ENCODE assay signal across 8 cellular contexts in genomic region chr19:3284759-3285646, GRCh38.
A peak's percentile ranks its signal among the peaks of the same experiment; 100 is the strongest.
DNase-seq lines count a peak whose midpoint lies in the region; FAIRE-seq and TF ChIP-seq lines count a peak whose summit lies in the region.

No MANE protein-coding gene starts in this region.

- peak overlapping the region; percentile 86 for H3K4me3 Mint-ChIP-seq in nephron progenitor cell

- peaks cover 34% of the 10 kb centered on the region for H3K27me3 Mint-ChIP-seq in nephron progenitor cell (ENCODE audit: low read depth, poor library complexity)

- H3K36me3 Mint-ChIP-seq in nephron progenitor cell (ENCODE audit: low read depth), result no peaks in the 10 kb centered on the region

- DNase-seq in GM19238 (ENCODE audit: insufficient read length, low spot score), result peak; percentile 45
- peak; percentile 48 for DNase-seq in NCI-H82 treated with DMSO at 0.1 percent for 48 hours (lab: John Stamatoyannopoulos, UW; ENCODE audit: unreplicated experiment)
- DNase-seq in activated CD8-positive, alpha-beta memory T cell treated with anti-CD3 and anti-CD28 coated beads, Interleukin-2, amount 50 U/mL, for 24 hours (ENCODE audit: extremely low read depth), result peak; percentile 51
- DNase-seq in epithelial cell of proximal tubule (ENCODE audit: low read depth), result peak; percentile 13
- peak; percentile 99 for DNase-seq in nephron progenitor cell
- DNase-seq in urothelium cell line (ENCODE audit: low spot score), result peak; percentile 68
- DNase-seq in NCI-H446 treated with DMSO at 0.1 percent for 48 hours (lab: John Stamatoyannopoulos, UW), result no peak
- no peak for DNase-seq in NCI-H2107 (lab: John Stamatoyannopoulos, UW)

- peak overlapping the region; percentile 98 for H3K27ac Mint-ChIP-seq in nephron progenitor cell

- H3K4me3 ChIP-seq in epithelial cell of proximal tubule (ENCODE audit: low read depth, low read length), result peak overlapping the region; percentile 38

- H3K9me3 Mint-ChIP-seq in nephron progenitor cell, result peaks cover 3% of the 10 kb centered on the region

- no peak for FAIRE-seq in urothelium cell line (lab: Jason Lieb, UNC)

- TF ChIP-seq CTCF in epithelial cell of proximal tubule (conservative IDR thresholded peaks at IDR 0.05; ENCODE audit: low read depth, low read length) (no peak), nephron progenitor cell (IDR thresholded peaks at IDR 0.05) (no peak)

- H3K4me1 Mint-ChIP-seq in nephron progenitor cell, result peaks cover 12% of the 10 kb centered on the region

Comparison
In these comparisons a context has a peak if more than half of its experiments do, and no peak if none do; other contexts are left out.
1. DNase-seq: peak in GM19238 (single experiment), NCI-H82 treated with DMSO at 0.1 percent for 48 hours (single experiment), activated CD8-positive, alpha-beta memory T cell treated with anti-CD3 and anti-CD28 coated beads, Interleukin-2, amount 50 U/mL, for 24 hours (single experiment), epithelial cell of proximal tubule (single experiment), nephron progenitor cell (single experiment) and urothelium cell line (single experiment); none in NCI-H446 treated with DMSO at 0.1 percent for 48 hours (single experiment) and NCI-H2107 (single experiment).